ENCODE assay signal across 8 cellular contexts in genomic region chr10:91798736-91799579, GRCh38. TPM values are rescaled to one million over a fixed set of nuclear protein-coding genes. Genes with fewer than 3 reads are reported as not detected.
DNase-seq lines count a peak whose midpoint lies in the region; ATAC-seq and TF ChIP-seq lines count a peak whose summit lies in the region.

No MANE protein-coding gene starts in this region.

- H3K4me3 ChIP-seq in neutrophil (ENCODE audit: low read depth in 1 of 2, low read length in 1 of 2), result peak overlapping the region; percentile 71 to 97
- H3K4me3 ChIP-seq in aorta (ENCODE audit: low read length in 2 of 2), result peak overlapping the region; percentile 84

- H3K36me3 ChIP-seq in neutrophil (no peaks in the 10 kb centered on the region), aorta (ENCODE audit: control insufficient read depth in 1 of 2, insufficient read depth in 2 of 2, low read length in 1 of 2) (no peaks in the 10 kb centered on the region)

- DNase-seq in AML-193 (lab: John Stamatoyannopoulos, UW) (peak; percentile 51 to 68), NOMO-1 treated with dmso at 0.1 percent for 144 hours (lab: John Stamatoyannopoulos, UW; ENCODE audit: unreplicated experiment) (peak; percentile 84), activated gamma-delta T cell (lab: John Stamatoyannopoulos, UW) (peak; percentile 55), foreskin keratinocyte (peak; percentile 41 to 59), aorta (no peak)

- intact Hi-C loops in aorta (cut with DNase I), result no loop called here

- peak overlapping the region; percentile 77 for H3K27ac ChIP-seq in foreskin keratinocyte
- peak overlapping the region; percentile 95 for H3K27ac ChIP-seq in neutrophil
- peak overlapping the region; percentile 68 to 69 for H3K27ac ChIP-seq in aorta (ENCODE audit: low read depth in 1 of 2, low read length in 2 of 2)

- peak; percentile 0 for TF ChIP-seq CTCF in foreskin keratinocyte (conservative IDR thresholded peaks at IDR 0.05)
- no peak for TF ChIP-seq CTCF in neutrophil (IDR thresholded peaks at IDR 0.05)

- H3K9me3 ChIP-seq in neutrophil (no peaks in the 10 kb centered on the region), aorta (ENCODE audit: control insufficient read depth, low read length) (no peaks in the 10 kb centered on the region)

- H3K27me3 ChIP-seq in foreskin keratinocyte (no peaks in the 10 kb centered on the region), neutrophil (peaks cover 4% of the 10 kb centered on the region), aorta (ENCODE audit: control insufficient read depth in 1 of 2, insufficient read depth in 2 of 2, low read length in 1 of 2) (no peaks in the 10 kb centered on the region)

- peak; percentile 46 for ATAC-seq in GM18511 (IDR thresholded peaks at IDR 0.05; ENCODE audit: unreplicated experiment)
- peak; percentile 37 for ATAC-seq in HG03025 (IDR thresholded peaks at IDR 0.05; ENCODE audit: low FRiP score, unreplicated experiment)
- peak; percentile 22 for ATAC-seq in foreskin keratinocyte
- ATAC-seq in aorta (ENCODE audit: low FRiP score), result peak; percentile 42

- peaks cover 24% of the 10 kb centered on the region for H3K4me1 ChIP-seq in foreskin keratinocyte
- H3K4me1 ChIP-seq in neutrophil (ENCODE audit: control insufficient read depth in 1 of 2, insufficient read depth in 1 of 2, low read depth in 1 of 2, low read length in 1 of 2), result peaks cover 45 to 46% of the 10 kb centered on the region in 2 experiments
- H3K4me1 ChIP-seq in aorta (ENCODE audit: control insufficient read depth in 1 of 2, insufficient read depth in 2 of 2, low read length in 2 of 2), result peaks cover 0 to 9% of the 10 kb centered on the region in 2 donors

- 0 to 1% methylated on average over 24 to 40 of the region's 40 CpGs for WGBS in aorta, 2 donors

RNA-seq across cellular contexts. Expression of gene TNKS2, which starts 0.7 kb away (rescaled TPM):
- 30.8 and 31.9 TPM in 2 replicates for total RNA-seq in foreskin keratinocyte
- 5.7 and 6.8 TPM in 2 replicates for polyA plus RNA-seq in foreskin keratinocyte
- 10 to 100 TPM; 38.2 to 43.2 TPM for total RNA-seq in aorta
- 10 to 100 TPM in 1 of 2 donors, 1 to 10 TPM in 1; 9.8 to 16.7 TPM for polyA plus RNA-seq in aorta

Comparison
In these comparisons a context has a peak if more than half of its experiments do, and no peak if none do; other contexts are left out.
1. DNase-seq: peak in AML-193 (2 of 2), NOMO-1 treated with dmso at 0.1 percent for 144 hours (single experiment), activated gamma-delta T cell (single experiment) and foreskin keratinocyte (2 of 2); none in aorta (0 of 2).
2. Peak in every context shown above with its lines, with median percentiles within 50 percentile points of each other: ATAC-seq and H3K27ac ChIP-seq.